In genomic region chr11:81359476-81359875, GRCh38 we compare ENCODE assay signal across 23 cellular contexts.
DNase-seq lines count a peak whose midpoint lies in the region; ATAC-seq, FAIRE-seq and TF ChIP-seq lines count a peak whose summit lies in the region.
"Had no signal": no experiment of that assay in that cellular context is flagged by ENCODE, and none has a peak within 500 bp of the region (broad histone marks: within the 10 kb centered on the region; RNA-seq: fewer than 3 reads in every experiment).

No MANE protein-coding gene starts in this region.

- H3K36me3 ChIP-seq in MG63 (no peaks in the 10 kb centered on the region), bronchial epithelial cell (ENCODE audit: control insufficient read depth, insufficient read depth, low read length) (no peaks in the 10 kb centered on the region)
- H3K36me3 ChIP-seq: BE2C, Peyer's patch had no signal

- H3K27me3 ChIP-seq in MG63 (no peaks in the 10 kb centered on the region; the same call in 1 of the 2 replicates), bronchial epithelial cell (ENCODE audit: control insufficient read depth, insufficient read depth, low read length) (no peaks in the 10 kb centered on the region)
- H3K27me3 ChIP-seq: BE2C, Peyer's patch had no signal

- no peaks in the 10 kb centered on the region for H3K9me3 ChIP-seq in MG63
- H3K9me3 ChIP-seq: BE2C, Peyer's patch had no signal

- peak; percentile 6 for DNase-seq in Daoy (ENCODE audit: low read depth)
- peak; percentile 26 for DNase-seq in MG63
- peak; percentile 8 for DNase-seq in bronchial epithelial cell (ENCODE audit: low read depth)
- peak; percentile 2 for DNase-seq in kidney tubule cell (ENCODE audit: low spot score)
- DNase-seq in substantia nigra (lab: John Stamatoyannopoulos, UW), result no peak
- DNase-seq in NCI-H1417 treated with DMSO at 0.1 percent for 48 hours (lab: John Stamatoyannopoulos, UW), result no peak
- DNase-seq: BE2C, Calu3, DMS79 treated with DMSO at 0.1 percent for 48 hours, H7, NCI-H1092 treated with DMSO at 0.1 percent for 48 hours, NCI-H1436 treated with DMSO at 0.1 percent for 48 hours, NCI-H1930, NCI-H2107, NCI-H446, NCI-H526, NCI-H82, Peyer's patch, SHP77 treated with DMSO at 0.1 percent for 48 hours, T-helper 1 cell had no signal

- H3K4me3 ChIP-seq in MG63 (no peak overlapping the region), bronchial epithelial cell (ENCODE audit: low read depth, low read length) (no peak overlapping the region)
- H3K4me3 ChIP-seq: Peyer's patch had no signal

- ATAC-seq in GM21515 (IDR thresholded peaks at IDR 0.05; ENCODE audit: unreplicated experiment), result no peak

- FAIRE-seq in bronchial epithelial cell (lab: Jason Lieb, UNC), result no peak
- FAIRE-seq: GM18507 had no signal

- no peak overlapping the region for H3K27ac ChIP-seq in substantia nigra (ENCODE audit: low read depth, low read length, poor library complexity, severe bottlenecking)
- H3K27ac ChIP-seq: KMS-11, Peyer's patch had no signal

- no peak for TF ChIP-seq CTCF in bronchial epithelial cell (IDR thresholded peaks at IDR 0.05; ENCODE audit: insufficient read depth, low read length, severe bottlenecking)

Comparison
In these comparisons a context has a peak if more than half of its experiments do, and no peak if none do; other contexts are left out.
1. DNase-seq: peak in Daoy (single experiment), MG63 (single experiment), bronchial epithelial cell (single experiment) and kidney tubule cell (single experiment); none in substantia nigra (0 of 49) and NCI-H1417 treated with DMSO at 0.1 percent for 48 hours (single experiment).